ENCODE assay signal across 8 cellular contexts in genomic region chr2:111418091-111418875, GRCh38.
DNase-seq lines count a peak whose midpoint lies in the region; ATAC-seq, FAIRE-seq and TF ChIP-seq lines count a peak whose summit lies in the region.
"Not testable (repeated sequence)": the region's sequence is repeated elsewhere in the genome, so short reads cannot be mapped to it uniquely, and the experiment has no call there.

No MANE protein-coding gene starts in this region.

- peak; percentile 56 for FAIRE-seq in HepG2 (lab: Jason Lieb, UNC)

- H3K4me3 Mint-ChIP-seq in chondrocyte (ENCODE audit: unreplicated experiment) = not testable (repeated sequence)

- not testable (repeated sequence) for TF ChIP-seq POLR2A in HepG2 (IDR thresholded peaks at IDR 0.05; ENCODE audit: insufficient read depth in 1 of 2, low read depth in 2 of 2, low read length in 2 of 2)

- H3K4me3 ChIP-seq in HFF-Myc (replicated peaks; ENCODE audit: low read depth, low read length); LNCaP clone FGC (ENCODE audit: low read depth, low read length); HepG2 (replicated peaks in 1 of 3; ENCODE audit: insufficient read depth in 1 of 3, low read depth in 2 of 3, low read length in 3 of 3); osteoblast (ENCODE audit: insufficient read depth, low read length): not testable (repeated sequence)

- H3K4me2 ChIP-seq in HepG2 (ENCODE audit: low read depth, low read length); osteoblast (ENCODE audit: insufficient read depth, low read length): not testable (repeated sequence)

- not testable (repeated sequence) for TF ChIP-seq CTCF in HFF-Myc (IDR thresholded peaks at IDR 0.05; ENCODE audit: low read depth, low read length, missing control alignments); LNCaP clone FGC (IDR thresholded peaks at IDR 0.05; ENCODE audit: control insufficient read depth, extremely low read depth, insufficient read depth); chondrocyte (IDR thresholded peaks at IDR 0.05); HepG2 (CRISPR knock-in tag; IDR thresholded peaks at IDR 0.05); osteoblast (IDR thresholded peaks at IDR 0.05; ENCODE audit: extremely low read depth, low read depth, low read length)

- not testable (repeated sequence) for H4K20me1 ChIP-seq in HepG2 (ENCODE audit: insufficient read depth, low read length); osteoblast (ENCODE audit: insufficient read depth, low read length)

- not testable (repeated sequence) for H2AFZ ChIP-seq in HepG2 (ENCODE audit: low read length); osteoblast (ENCODE audit: low read length)

- CTCF ChIA-PET in HepG2 (lab: Yijun Ruan, JAX; ENCODE audit: low intra/inter-chr PET ratio, low total read pairs) = not testable (repeated sequence)

- TF ChIP-seq EP300 in HepG2 (IDR thresholded peaks at IDR 0.05; ENCODE audit: low read depth in 2 of 2, low read length in 2 of 2); HepG2 (CRISPR knock-in tag; IDR thresholded peaks at IDR 0.05; ENCODE audit: borderline replicate concordance): not testable (repeated sequence)

- H3K9ac ChIP-seq in HepG2 (ENCODE audit: insufficient read depth, low read depth, low read length) = not testable (repeated sequence)

- not testable (repeated sequence) for H3K27me3 ChIP-seq in HepG2 (ENCODE audit: control insufficient read depth in 1 of 2, insufficient read depth in 2 of 2, low read length in 2 of 2); osteoblast (ENCODE audit: insufficient read depth, low read length)

- not testable (repeated sequence) for TF ChIP-seq RAD21 in HepG2 (CRISPR knock-in tag; IDR thresholded peaks at IDR 0.05)

- H3K9me3 ChIP-seq in HepG2 (ENCODE audit: low read length); osteoblast (ENCODE audit: low read depth, low read length): not testable (repeated sequence)

- WGBS in HepG2 (ENCODE audit: low lambda C conversion rate) = 39% methylated on average over 5 of the region's 6 CpGs

- in situ Hi-C loops in HepG2 (cut with HindIII; ENCODE audit: extremely low pct_ligation_motif_present, low pct_unique_long_range_greater_than_20kb) = not testable (repeated sequence)

- H3K9me3 Mint-ChIP-seq in chondrocyte (ENCODE audit: low read depth) = not testable (repeated sequence)

- not testable (repeated sequence) for H3K36me3 Mint-ChIP-seq in chondrocyte (ENCODE audit: low read depth)

- POLR2A ChIA-PET in HepG2 (lab: Yijun Ruan, JAX) = not testable (repeated sequence)

- ATAC-seq in HepG2 = peak; percentile 70

- intact Hi-C loops in HepG2 (cut with micrococcal nuclease; ENCODE audit: unreplicated experiment) = not testable (repeated sequence)

- not testable (repeated sequence) for H3K79me2 ChIP-seq in HepG2 (ENCODE audit: insufficient read depth, low read length)
- H3K79me2 ChIP-seq in osteoblast (ENCODE audit: insufficient read depth, low read length) = peaks cover 42% of the 10 kb centered on the region

- peaks cover 14% of the 10 kb centered on the region for H3K4me1 Mint-ChIP-seq in chondrocyte (ENCODE audit: low read depth)

- not testable (repeated sequence) for H3K36me3 ChIP-seq in HepG2 (replicated peaks in 1 of 2; ENCODE audit: control insufficient read depth in 1 of 2, insufficient read depth in 2 of 2, low read length in 2 of 2); osteoblast (ENCODE audit: insufficient read depth, low read length)

- H3K27ac ChIP-seq in HepG2 (ENCODE audit: extremely low read length, insufficient read depth, low read length) = not testable (repeated sequence)
- peak overlapping the region; percentile 44 for H3K27ac ChIP-seq in osteoblast (ENCODE audit: low read depth, low read length)

- peak overlapping the region; percentile 13 for H3K27ac Mint-ChIP-seq in chondrocyte (ENCODE audit: unreplicated experiment)

- BruUV-seq in HepG2 (replicated peaks; lab: Mats Ljungman, UMichigan) = not testable (repeated sequence)

- peaks cover 31% of the 10 kb centered on the region for H3K4me1 ChIP-seq in HepG2 (ENCODE audit: insufficient read depth, low read length)
- not testable (repeated sequence) for H3K4me1 ChIP-seq in osteoblast (ENCODE audit: insufficient read depth, low read length)

- not testable (repeated sequence) for H3K27me3 Mint-ChIP-seq in chondrocyte (ENCODE audit: low read depth)

- DNase-seq in AG08396 (ENCODE audit: low spot score) = peak; percentile 1
- peak; percentile 3 for DNase-seq in HFF-Myc (ENCODE audit: extremely low read depth, low read depth)
- DNase-seq in LNCaP clone FGC (ENCODE audit: low read depth) = peak; percentile 26
- peak; percentile 27 for DNase-seq in SW480 (ENCODE audit: low spot score)
- not testable (repeated sequence) for DNase-seq in chondrocyte (ENCODE audit: low spot score)
- DNase-seq in foreskin melanocyte = peak; percentile 24
- DNase-seq in HepG2 (ENCODE audit: low spot score) = peak; percentile 12
- DNase-seq in osteoblast (ENCODE audit: insufficient read length, low spot score, missing footprints) = peak; percentile 57

TF ChIP-seq in HepG2, 621 proteins besides CTCF, POLR2A, EP300 and RAD21:
- not testable (repeated sequence) for TF ChIP-seq FOXA1, SOX13, FOXP1 (IDR thresholded peaks at IDR 0.05)
- TF ChIP-seq FOXA1 (CRISPR knock-in tag; IDR thresholded peaks at IDR 0.05) = peak; percentile 71
- peak; percentile 57 for TF ChIP-seq SAP130 (CRISPR knock-in tag; IDR thresholded peaks at IDR 0.05; ENCODE audit: low read depth)
- TF ChIP-seq ARID5B (CRISPR knock-in tag; IDR thresholded peaks at IDR 0.05) = peak; percentile 66; the same call in 1 of the 2 replicates
- peak in 1 of 2 experiments; percentile 63; a peak in 2 of 4 replicates for TF ChIP-seq SOX13 (CRISPR knock-in tag; conservative IDR thresholded peaks at IDR 0.05 in 1 of 2, IDR thresholded peaks at IDR 0.05 in 1 of 2)
- peak; percentile 76 for TF ChIP-seq FOXP4 (CRISPR knock-in tag; IDR thresholded peaks at IDR 0.05)
- TF ChIP-seq FOXP1 (CRISPR knock-in tag; IDR thresholded peaks at IDR 0.05) = peak; percentile 77
- TF ChIP-seq FOXA3 (CRISPR knock-in tag; IDR thresholded peaks at IDR 0.05) = peak; percentile 75
- TF ChIP-seq GATAD2A (CRISPR knock-in tag; IDR thresholded peaks at IDR 0.05) = 0 out of 2 replicates have a peak, but pooled peaks have one; percentile 33
